ENCODE assay signal across 23 cellular contexts in genomic region chr7:159128767-159129166, GRCh38. TPM values are rescaled to one million over a fixed set of nuclear protein-coding genes. Genes with fewer than 3 reads are reported as not detected.
"Had no signal": no experiment of that assay in that cellular context is flagged by ENCODE, and none has a peak within 500 bp of the region (broad histone marks: within the 10 kb centered on the region; RNA-seq: fewer than 3 reads in every experiment).

No MANE protein-coding gene starts in this region.

- H3K36me3 ChIP-seq: suprapubic skin, tibial nerve, WERI-Rb-1 had no signal

- DNase-seq: activated CD4-positive, alpha-beta T cell treated with anti-CD3 and anti-CD28 coated beads, Interleukin-2, amount 10 ng/mL, durations not matched to agents 7 days and 5 days; activated CD4-positive, CD25-positive, alpha-beta regulatory T cell treated with anti-CD3 and anti-CD28 coated beads, Interleukin-2, amount 50 U/mL, for 72 hours; activated CD8-positive, alpha-beta memory T cell treated with anti-CD3 and anti-CD28 coated beads, Interleukin-2, amount 10 ng/mL, durations not matched to agents 7 days and 5 days; activated CD8-positive, alpha-beta T cell treated with anti-CD3 and anti-CD28 coated beads for 36 hours; activated naive CD4-positive, alpha-beta T cell treated with anti-CD3 and anti-CD28 coated beads for 36 hours; activated naive CD8-positive, alpha-beta T cell treated with anti-CD3 and anti-CD28 coated beads, Interleukin-2, amount 50 U/mL, for 24 hours; activated T-cell treated with anti-CD3 and anti-CD28 coated beads for 4 hours; effector CD8-positive, alpha-beta T cell; foreskin keratinocyte; left colon; naive thymus-derived CD4-positive, alpha-beta T cell; retina; stimulated activated CD4-positive, alpha-beta T cell treated with anti-CD3 and anti-CD28 coated beads, Interleukin-1b, Interleukin-23, amount 100 ng/mL, for 48 hours; stimulated activated naive CD8-positive, alpha-beta T cell treated with anti-CD3 and anti-CD28 coated beads, Interleukin-15, amount 100 ng/mL, for 72 hours; T-cell; WERI-Rb-1 had no signal

- H3K27ac ChIP-seq: foreskin keratinocyte, hepatocyte, suprapubic skin, tibial nerve, WERI-Rb-1 had no signal

- H3K4me2 ChIP-seq: hepatocyte had no signal

- FAIRE-seq: TTC549, urothelium cell line had no signal

- H3K27me3 ChIP-seq: foreskin keratinocyte, hepatocyte, tibial nerve had no signal

- H3K4me3 ChIP-seq: hepatocyte, lung, suprapubic skin, tibial nerve had no signal

- H2AFZ ChIP-seq: hepatocyte had no signal

- H3K79me2 ChIP-seq: hepatocyte had no signal

- ATAC-seq: activated CD8-positive, alpha-beta memory T cell treated with anti-CD3 and anti-CD28 coated beads, Interleukin-2, amount 10 ng/mL, durations not matched to agents 7 days and 5 days; activated CD8-positive, alpha-beta T cell treated with anti-CD3 and anti-CD28 coated beads for 36 hours; activated naive CD8-positive, alpha-beta T cell treated with anti-CD3 and anti-CD28 coated beads, Interleukin-2, amount 50 U/mL, for 24 hours; foreskin keratinocyte; left colon; naive thymus-derived CD4-positive, alpha-beta T cell; stimulated activated effector memory CD8-positive, alpha-beta T cell treated with anti-CD3 and anti-CD28 coated beads, Interleukin-12 subunit alpha, Interleukin-12 subunit beta, amount 100 ng/mL, for 72 hours; stimulated activated naive CD8-positive, alpha-beta T cell treated with anti-CD3 and anti-CD28 coated beads, Interleukin-15, amount 100 ng/mL, for 72 hours; T-cell had no signal

- H3K4me1 ChIP-seq: foreskin keratinocyte, suprapubic skin, tibial nerve had no signal

- H3K9me3 ChIP-seq: suprapubic skin, tibial nerve had no signal

RNA-seq across cellular contexts. Expression of gene VIPR2, which starts 15.9 kb away (rescaled TPM):
- total RNA-seq: activated CD4-positive, alpha-beta T cell treated with anti-CD3 and anti-CD28 coated beads, Interleukin-2, amount 10 ng/mL, durations not matched to agents 7 days and 5 days; foreskin keratinocyte had no signal
- polyA plus RNA-seq: foreskin keratinocyte; naive thymus-derived CD4-positive, alpha-beta T cell had no signal
